ENCODE assay signal across 33 cellular contexts in the genomic region with DNA sequence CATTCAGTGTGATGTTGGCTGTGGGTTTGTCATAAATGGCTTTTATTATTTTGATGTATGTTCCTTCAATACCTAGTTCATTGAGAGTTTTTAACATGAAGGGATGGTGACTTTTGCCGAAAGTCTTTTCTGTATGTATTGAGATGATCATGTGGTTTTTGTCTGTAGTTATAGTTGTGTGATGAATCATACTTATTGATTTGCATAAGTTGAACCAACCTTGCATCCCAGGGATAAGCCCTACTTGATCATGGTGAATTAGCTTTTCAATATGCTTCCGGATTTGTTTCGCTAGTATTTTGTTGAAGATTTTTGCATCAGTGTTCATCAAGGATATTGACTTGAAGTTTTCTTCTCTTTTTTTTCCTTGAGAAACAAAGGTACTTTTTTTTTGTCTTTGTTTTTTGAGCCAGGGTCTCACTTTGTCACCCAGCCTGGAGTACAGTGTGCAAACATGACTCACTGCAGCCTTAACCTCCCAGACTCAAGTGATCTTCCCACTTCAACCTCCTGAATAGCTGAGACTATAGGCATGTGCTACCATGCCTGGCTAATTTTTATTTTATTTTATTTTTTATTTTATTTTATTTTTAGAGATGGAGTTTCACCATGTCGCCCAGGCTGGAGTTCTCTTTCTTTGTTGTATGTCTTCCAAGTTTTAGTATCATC.
"Had no signal": no experiment of that assay in that cellular context is flagged by ENCODE, and none has a peak within 500 bp of the region (broad histone marks: within the 10 kb centered on the region; RNA-seq: fewer than 3 reads in every experiment).

No MANE protein-coding gene starts in this region.

- DNase-seq: activated CD4-positive, alpha-beta T cell treated with anti-CD3 and anti-CD28 coated beads for 1 hour; activated CD4-positive, alpha-beta T cell treated with anti-CD3 and anti-CD28 coated beads, Interleukin-2, amount 10 ng/mL, durations not matched to agents 24 days and 14 days; activated CD4-positive, alpha-beta T cell treated with anti-CD3 and anti-CD28 coated beads, Interleukin-2, amount 50 U/mL, for 48 hours; activated CD4-positive, CD25-positive, alpha-beta regulatory T cell; activated CD8-positive, alpha-beta memory T cell treated with anti-CD3 and anti-CD28 coated beads, Interleukin-2, amount 50 U/mL, for 4 hours; activated gamma-delta T cell; activated naive CD4-positive, alpha-beta T cell treated with Interleukin-2 at 50 U/mL for 16 hours; activated naive CD8-positive, alpha-beta T cell treated with anti-CD3 and anti-CD28 coated beads, Interleukin-2, amount 10 ng/mL, durations not matched to agents 7 days and 5 days; activated T-cell treated with anti-CD3 and anti-CD28 coated beads for 4 hours; activated T-cell treated with anti-CD3 and anti-CD28 coated beads, Interleukin-2, amount 50 U/mL, for 48 hours; amygdala; NCI-H1092 treated with DMSO at 0.1 percent for 48 hours; NCI-H1417; NCI-H146; NCI-H187; NCI-H2029 treated with DMSO at 0.1 percent for 48 hours; NCI-H2107; NCI-H2171; NCI-H510A; NCI-H526; NCI-H748 treated with DMSO at 0.1 percent for 48 hours; NK-92 treated with Interleukin-12 subunit alpha and Interleukin-12 subunit beta, amount 100 ng/mL, for 24 hours; Right ventricle myocardium superior; SW 1271; T-helper 1 cell; T-helper 2 cell; T-helper 9 cell; WERI-Rb-1 had no signal

- H3K4me3 Mint-ChIP-seq: activated CD4-positive, alpha-beta T cell treated with anti-CD3 and anti-CD28 coated beads, Interleukin-2, amount 10 ng/mL, durations not matched to agents 24 days and 14 days; activated naive CD4-positive, alpha-beta T cell treated with anti-CD3 and anti-CD28 coated beads, Interleukin-2, amount 50 U/mL, for 24 hours; activated naive CD8-positive, alpha-beta T cell treated with anti-CD3 and anti-CD28 coated beads, Interleukin-2, amount 10 ng/mL, durations not matched to agents 7 days and 5 days; central memory CD8-positive, alpha-beta T cell had no signal

- H3K27me3 Mint-ChIP-seq: activated CD4-positive, alpha-beta T cell treated with anti-CD3 and anti-CD28 coated beads, Interleukin-2, amount 10 ng/mL, durations not matched to agents 24 days and 14 days; activated naive CD4-positive, alpha-beta T cell treated with anti-CD3 and anti-CD28 coated beads, Interleukin-2, amount 50 U/mL, for 24 hours; activated naive CD8-positive, alpha-beta T cell treated with anti-CD3 and anti-CD28 coated beads, Interleukin-2, amount 10 ng/mL, durations not matched to agents 7 days and 5 days; central memory CD8-positive, alpha-beta T cell had no signal

- H3K27ac ChIP-seq: ascending aorta, cardiac muscle cell, WERI-Rb-1 had no signal

- H3K27ac Mint-ChIP-seq: activated CD4-positive, alpha-beta T cell treated with anti-CD3 and anti-CD28 coated beads, Interleukin-2, amount 10 ng/mL, durations not matched to agents 24 days and 14 days; activated naive CD4-positive, alpha-beta T cell treated with anti-CD3 and anti-CD28 coated beads, Interleukin-2, amount 50 U/mL, for 24 hours; activated naive CD8-positive, alpha-beta T cell treated with anti-CD3 and anti-CD28 coated beads, Interleukin-2, amount 10 ng/mL, durations not matched to agents 7 days and 5 days; activated T-helper 2 cell treated with anti-CD3 and anti-CD28 coated beads, Interferon-gamma antibody, Interleukin-2, Interleukin-4, amounts not matched to agents 10 μg/mL and 5 μg/mL and 100 μg/mL, durations not matched to agents 14 hours and 24 hours and 36 hours had no signal

- H3K27me3 ChIP-seq: ascending aorta, cardiac muscle cell had no signal

- H3K4me3 ChIP-seq: ascending aorta, cardiac muscle cell had no signal

- H3K4me1 ChIP-seq: ascending aorta had no signal
